ENCODE assay signal across 8 cellular contexts in the genomic region with DNA sequence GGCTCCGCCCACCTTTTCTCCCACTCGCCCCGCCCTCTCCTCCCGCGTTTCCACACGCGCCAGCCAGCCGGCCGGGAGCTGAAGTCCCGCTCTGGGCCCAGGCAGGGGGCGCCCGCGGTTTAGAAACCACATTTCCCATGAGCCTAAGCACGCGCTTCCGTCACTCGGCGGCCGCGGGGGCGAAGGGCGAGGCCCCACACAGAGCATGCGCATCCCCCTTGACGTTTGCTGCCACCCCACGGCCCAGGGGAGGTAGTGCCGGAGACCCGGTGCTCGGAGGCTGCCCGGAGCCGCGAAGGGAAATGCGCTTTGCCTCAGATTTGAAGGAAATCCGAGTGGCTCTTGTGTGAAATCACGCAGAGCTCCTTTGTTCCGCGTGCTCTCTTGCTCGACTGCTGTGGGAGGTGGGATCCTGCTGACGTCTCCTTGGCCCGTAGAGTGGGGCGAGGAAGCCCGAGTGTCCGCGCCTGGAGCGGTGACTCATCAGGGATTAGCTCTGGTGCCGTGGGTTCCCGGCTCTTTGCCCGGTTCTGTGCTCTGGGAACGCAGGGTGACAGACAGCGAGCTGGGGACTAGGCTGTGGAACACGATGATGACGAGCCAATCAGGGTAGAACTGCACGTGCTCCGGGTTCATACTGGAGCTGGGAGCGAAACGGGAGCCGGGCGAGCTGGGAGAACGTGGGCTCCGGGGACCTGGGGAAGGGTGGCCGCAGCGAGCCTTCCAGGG. TPM values are rescaled to one million over a fixed set of nuclear protein-coding genes. Genes with fewer than 3 reads are reported as not detected.
A peak's percentile ranks its signal among the peaks of the same experiment; 100 is the strongest.
DNase-seq lines count a peak whose midpoint lies in the region; FAIRE-seq and TF ChIP-seq lines count a peak whose summit lies in the region.

No MANE protein-coding gene starts in this region.

- peak overlapping the region; percentile 81 to 95 (median 91) for H3K4me3 ChIP-seq in H1 (ENCODE audit: extremely low read depth in 1 of 4, insufficient read depth in 2 of 4, low read depth in 3 of 4, low read length in 4 of 4)
- H3K4me3 ChIP-seq in mesendoderm (ENCODE audit: low read length), result peak overlapping the region; percentile 91

- H4K5ac ChIP-seq in H1 (ENCODE audit: insufficient read length, low read depth, low read length) (peak overlapping the region; percentile 95), mesendoderm (ENCODE audit: low read length) (no peak overlapping the region)

- H3K23ac ChIP-seq in H1 (ENCODE audit: insufficient read length), result no peak overlapping the region
- H3K23ac ChIP-seq in mesendoderm (ENCODE audit: low read length), result peak overlapping the region; percentile 56

- peaks cover 3 to 7% of the 10 kb centered on the region in 2 experiments for H4K20me1 ChIP-seq in H1 (replicated peaks in 1 of 2; ENCODE audit: control insufficient read depth in 1 of 2, insufficient read depth in 2 of 2, low read length in 2 of 2)

- no peak for TF ChIP-seq EP300 in H1 (IDR thresholded peaks at IDR 0.05; ENCODE audit: borderline replicate concordance in 1 of 2, low read depth in 2 of 2, low read length in 2 of 2)

- H4K91ac ChIP-seq in H1 (replicated peaks; ENCODE audit: insufficient read length, low read length), result peak overlapping the region; percentile 79

- peak; percentile 45 to 55 for TF ChIP-seq RAD21 in H1 (IDR thresholded peaks at IDR 0.05 in 1 of 2, conservative IDR thresholded peaks at IDR 0.05 in 1 of 2; ENCODE audit: low read depth in 2 of 2, low read length in 2 of 2)

- H4K8ac ChIP-seq in H1 (ENCODE audit: extremely low read depth, insufficient read depth, low read length) (peak overlapping the region; percentile 97; the same call in 1 of the 2 replicates), mesendoderm (ENCODE audit: low read depth, low read length) (no peak overlapping the region)

- H3K79me2 ChIP-seq in H1 (ENCODE audit: control insufficient read depth in 1 of 2, insufficient read depth in 2 of 2, low read length in 2 of 2) (peaks cover 11 to 40% of the 10 kb centered on the region in 2 experiments), mesendoderm (ENCODE audit: control insufficient read depth, insufficient read depth, low read length) (peaks cover 10% of the 10 kb centered on the region)

- H3K9me3 ChIP-seq in H1 (ENCODE audit: insufficient read depth in 2 of 2, low read depth in 1 of 2, low read length in 1 of 2), result no peaks in the 10 kb centered on the region

- H3K14ac ChIP-seq in H1 (ENCODE audit: insufficient read length), result no peak overlapping the region

- H3K9ac ChIP-seq in H1 (replicated peaks in 1 of 4; ENCODE audit: extremely low read depth in 1 of 4, low read depth in 3 of 4, low read length in 3 of 4) (peak overlapping the region; percentile 85 to 92 (median 88)), mesendoderm (ENCODE audit: low read length) (peak overlapping the region; percentile 97)

- H3K36me3 ChIP-seq in H1 (ENCODE audit: control insufficient read depth in 2 of 4, insufficient read depth in 4 of 4, low read length in 3 of 4) (no peaks in the 10 kb centered on the region), mesendoderm (ENCODE audit: control insufficient read depth, insufficient read depth, low read length) (no peaks in the 10 kb centered on the region)

- H3K27ac ChIP-seq in H1 (ENCODE audit: low read depth, low read length) (peak overlapping the region; percentile 91), mesendoderm (ENCODE audit: low read depth, low read length) (peak overlapping the region; percentile 87)

- CTCF ChIA-PET in H1 (lab: Charles Lee; ENCODE audit: partially characterized antibody), result interaction anchor here (0.6 to 2.4 kb wide), 41 partner anchors 8 to 1182 kb away, joined by 3 to 9 read pairs (median 4); no protein-coding TSS in a partner anchor

- peak overlapping the region; percentile 95; the same call in 1 of the 2 replicates for H2AFZ ChIP-seq in H1 (ENCODE audit: low read length)

- peak overlapping the region; percentile 94 for H2BK5ac ChIP-seq in H1 (ENCODE audit: low read depth, low read length)
- peak overlapping the region; percentile 94 for H2BK5ac ChIP-seq in mesendoderm (ENCODE audit: low read length)

- peak; percentile 51 to 80; a peak in 2 of 3 replicates for TF ChIP-seq POLR2A in H1 (IDR thresholded peaks at IDR 0.05; ENCODE audit: control extremely low read depth in 1 of 2, low read depth in 2 of 2, low read length in 2 of 2)

- H2BK12ac ChIP-seq in H1 (ENCODE audit: low read depth, low read length), result peak overlapping the region; percentile 86; the same call in 1 of the 2 replicates

- peak; percentile 99 for DNase-seq in COR-L47 (lab: John Stamatoyannopoulos, UW)
- peak; percentile 97 for DNase-seq in GM20000 (ENCODE audit: low spot score)
- peak; percentile 98 for DNase-seq in HT-29 (ENCODE audit: low spot score)
- peak; percentile 98 for DNase-seq in NK-92 treated with Interleukin-12 subunit alpha and Interleukin-12 subunit beta, amount 100 ng/mL, for 24 hours (lab: John Stamatoyannopoulos, UW)
- peak; percentile 93 to 98 (median 96) for DNase-seq in activated CD8-positive, alpha-beta memory T cell treated with anti-CD3 and anti-CD28 coated beads for 48 hours (ENCODE audit: low read depth in 2 of 3, low spot score in 2 of 3)
- DNase-seq in H1 (ENCODE audit: low read depth in 1 of 2, low spot score in 2 of 2), result peak; percentile 97 to 99
- peak; percentile 99 for DNase-seq in mesendoderm
- DNase-seq in stimulated activated CD8-positive, alpha-beta memory T cell treated with anti-CD3 and anti-CD28 coated beads, Interleukin-15, amount 100 ng/mL, for 1 hour (ENCODE audit: low read depth), result peak; percentile 96

- no peak overlapping the region for H2BK20ac ChIP-seq in H1 (ENCODE audit: low read length)

- no peaks in the 10 kb centered on the region for H3K27me3 ChIP-seq in H1 (replicated peaks in 1 of 4; ENCODE audit: control insufficient read depth in 3 of 4, extremely low read depth in 1 of 4, insufficient read depth in 3 of 4, low read length in 3 of 4)
- no peaks in the 10 kb centered on the region for H3K27me3 ChIP-seq in mesendoderm (ENCODE audit: insufficient read depth, low read length, poor library complexity)

- H2BK120ac ChIP-seq in H1 (replicated peaks; ENCODE audit: low read depth, low read length) (no peak overlapping the region), mesendoderm (ENCODE audit: low read depth, low read length) (no peak overlapping the region)

- peaks cover 8% of the 10 kb centered on the region; the same call in 1 of the 2 replicates for H3K23me2 ChIP-seq in H1 (ENCODE audit: low read depth, low read length)

- H3K4me1 ChIP-seq in H1 (replicated peaks in 1 of 4; ENCODE audit: control insufficient read depth in 3 of 4, insufficient read depth in 4 of 4, low read length in 3 of 4), result peaks cover 0 to 6% (median 0%) of the 10 kb centered on the region in 4 experiments; a peak in 2 of 7 replicates
- H3K4me1 ChIP-seq in mesendoderm (ENCODE audit: control insufficient read depth, low read depth, low read length), result no peaks in the 10 kb centered on the region

- H2BK15ac ChIP-seq in H1 (ENCODE audit: low read length) (0 out of 2 replicates have a peak overlapping the region, but pooled peaks have one; percentile 8), mesendoderm (replicated peaks; ENCODE audit: low read depth) (no peak overlapping the region)

- TF ChIP-seq CTCF in GM20000 (IDR thresholded peaks at IDR 0.05; ENCODE audit: extremely low read depth, missing control alignments) (peak; percentile 67), H1 (IDR thresholded peaks at IDR 0.05; ENCODE audit: control extremely low read depth in 1 of 3, insufficient read depth in 1 of 3, low read depth in 1 of 3, low read length in 3 of 3) (peak; percentile 67 to 85 (median 78))

- no peak for FAIRE-seq in H1 (lab: Jason Lieb, UNC)

- H3K4ac ChIP-seq in H1 (replicated peaks; ENCODE audit: insufficient read length, low read depth, low read length), result peak overlapping the region; percentile 93
- no peak overlapping the region for H3K4ac ChIP-seq in mesendoderm (ENCODE audit: low read depth, low read length)

- H3K56ac ChIP-seq in H1 (replicated peaks; ENCODE audit: insufficient read length, low read depth, low read length), result peak overlapping the region; percentile 95
- H3K56ac ChIP-seq in mesendoderm (ENCODE audit: low read length), result peak overlapping the region; percentile 99

- H3K79me1 ChIP-seq in H1 (ENCODE audit: low read depth, low read length) (no peaks in the 10 kb centered on the region), mesendoderm (ENCODE audit: low read length) (peaks cover 3% of the 10 kb centered on the region)

- POLR2A ChIA-PET in H1 (lab: Charles Lee; ENCODE audit: partially characterized antibody), result interaction anchor here (0.5 to 2.3 kb wide), 15 partner anchors 9 to 382 kb away, joined by 3 to 8 read pairs (median 4); partner anchors contain the start of genes ARID4B, GGPS1 and TOMM20

- H2AK5ac ChIP-seq in H1 (ENCODE audit: low read depth, low read length), result no peak overlapping the region
- H2AK5ac ChIP-seq in mesendoderm (ENCODE audit: low read length), result no peak overlapping the region

- peak overlapping the region; percentile 99; the same call in 1 of the 2 replicates for H3K18ac ChIP-seq in H1 (ENCODE audit: extremely low read depth, low read length)
- peak overlapping the region; percentile 29 for H3K18ac ChIP-seq in mesendoderm (ENCODE audit: low read length)

- WGBS in H1 (ENCODE audit: extremely low coverage in 1 of 2, insufficient coverage in 1 of 2, insufficient read length in 1 of 2, insufficient replicate concordance in 2 of 2, low coverage in 1 of 2, low lambda C conversion rate in 2 of 2, missing lambda C conversion rate in 1 of 2), 2 experiments, result 1% methylated on average over 46 of the region's 61 CpGs; no CpG with 5 or more reads in 1 of the 2 experiments
- no CpG with 5 or more reads among the region's 61 CpGs for WGBS in mesendoderm (ENCODE audit: extremely low coverage, insufficient coverage, low lambda C conversion rate)

- peak overlapping the region; percentile 68 to 83 for H3K4me2 ChIP-seq in H1 (ENCODE audit: insufficient read depth in 1 of 2, low read depth in 2 of 2, low read length in 2 of 2)
- peak overlapping the region; percentile 86 for H3K4me2 ChIP-seq in mesendoderm (ENCODE audit: low read length)

TF ChIP-seq in H1, 55 proteins besides CTCF, POLR2A, EP300 and RAD21 (continues in another document):
- TF ChIP-seq ZNF274 (IDR thresholded peaks at IDR 0.05; ENCODE audit: borderline replicate concordance, extremely low read depth, low read length), result no peak

RNA-seq across cellular contexts. Expression of gene B3GALNT2, which starts 0.4 kb away (rescaled TPM):
- total RNA-seq in HT-29 (2014; rRNA removed; shearing (Covaris generic)), result 20.1 and 30.9 TPM in 2 replicates
- total RNA-seq in H1 (2021; fragmentation: NEBNext Ultra II Directional; extraction: Animal tissue kit (Norgen Biotek cat#: 25700)), result 36.4 and 39.4 TPM in 2 replicates
- polyA plus RNA-seq in H1 (2011; rRNA removed), result 12.2 and 15.4 TPM in 2 replicates
- 19.8 TPM for polyA plus RNA-seq in H1 (2011; cell fraction: cytosol; rRNA removed)
- polyA plus RNA-seq in H1 (2011; cell fraction: nucleus; rRNA removed), result 13.4 TPM
- 19.5 to 23.5 TPM (median 21.5 TPM) in 4 replicates for polyA plus RNA-seq in H1 (2012, experiment 1 of 2)
- 1.5 TPM for polyA plus RNA-seq in H1 (2012, experiment 2 of 2)
- polyA plus RNA-seq in H1 (2013, experiment 1 of 2), result 21.8 TPM
- polyA plus RNA-seq in H1 (2013, experiment 2 of 2), result 22.8 TPM
- 58.9 and 70.8 TPM in 2 replicates for polyA minus RNA-seq in H1 (2011; rRNA and poly(A)+ RNA removed)
- 30.5 TPM for polyA minus RNA-seq in H1 (2011; cell fraction: cytosol; rRNA and poly(A)+ RNA removed)
- 40.8 TPM for polyA minus RNA-seq in H1 (2011; cell fraction: nucleus; rRNA and poly(A)+ RNA removed)
- polyA plus RNA-seq in mesendoderm (2013, experiment 1 of 2), result 12.6 TPM
- polyA plus RNA-seq in mesendoderm (2013, experiment 2 of 2), result 13.0 TPM

Comparison
In these comparisons a context has a peak if more than half of its experiments do, and no peak if none do; other contexts are left out.
1. Peak in every context shown above with its lines: DNase-seq, H3K4me3 ChIP-seq and H3K27ac ChIP-seq.